ENCODE assay signal across 22 cellular contexts in the genomic region with DNA sequence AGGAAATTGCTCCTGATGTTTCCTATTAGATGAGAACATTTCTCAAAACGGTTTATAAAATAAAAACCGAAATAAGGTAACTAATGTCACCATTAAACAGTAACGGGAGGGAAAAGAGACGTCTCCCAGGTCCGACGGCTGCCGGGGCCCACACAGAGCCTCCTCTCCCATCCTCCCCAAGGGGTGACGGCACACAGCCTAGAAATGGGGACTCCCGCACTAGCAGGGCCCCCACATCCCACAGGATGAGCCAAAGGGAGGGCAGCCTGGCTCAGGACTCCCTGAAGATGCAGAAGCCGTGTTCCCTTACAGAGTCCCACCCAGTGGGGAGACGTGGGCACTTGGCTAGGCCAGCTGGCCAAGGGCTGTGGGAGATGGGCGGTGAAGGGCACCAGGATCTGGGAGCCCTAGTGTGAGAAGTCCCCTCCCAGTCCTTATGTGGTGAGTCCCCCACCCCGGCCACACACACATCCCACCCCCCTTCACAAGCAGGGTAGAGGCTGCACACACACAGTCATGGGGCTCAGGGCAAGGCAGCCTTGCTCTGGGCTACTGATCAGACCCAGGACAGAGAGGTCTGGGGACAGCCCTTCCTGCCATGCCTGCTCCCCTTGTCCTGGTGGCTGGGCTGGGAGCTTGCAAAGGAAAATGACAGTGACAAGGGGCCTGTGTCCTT. TPM values are rescaled to one million over a fixed set of nuclear protein-coding genes. Genes with fewer than 3 reads are reported as not detected.
"Had no signal": no experiment of that assay in that cellular context is flagged by ENCODE, and none has a peak within 500 bp of the region (broad histone marks: within the 10 kb centered on the region; RNA-seq: fewer than 3 reads in every experiment).

No MANE protein-coding gene starts in this region.

- H3K36me3 Mint-ChIP-seq: stimulated activated effector memory CD8-positive, alpha-beta T cell treated with anti-CD3 and anti-CD28 coated beads, Interleukin-12 subunit alpha, Interleukin-12 subunit beta, amount 100 ng/mL, for 72 hours had no signal

- H3K4me3 Mint-ChIP-seq: activated CD4-positive, alpha-beta T cell treated with anti-CD3 and anti-CD28 coated beads, Interleukin-2, amount 10 ng/mL, durations not matched to agents 7 days and 5 days; activated naive CD8-positive, alpha-beta T cell; naive thymus-derived CD8-positive, alpha-beta T cell; stimulated activated effector memory CD8-positive, alpha-beta T cell treated with anti-CD3 and anti-CD28 coated beads, Interleukin-12 subunit alpha, Interleukin-12 subunit beta, amount 100 ng/mL, for 72 hours; T-cell had no signal

- H3K4me1 ChIP-seq: prostate gland, stomach had no signal

- H3K4me1 Mint-ChIP-seq: activated CD4-positive, alpha-beta T cell treated with anti-CD3 and anti-CD28 coated beads, Interleukin-2, amount 10 ng/mL, durations not matched to agents 7 days and 5 days; stimulated activated effector memory CD8-positive, alpha-beta T cell treated with anti-CD3 and anti-CD28 coated beads, Interleukin-12 subunit alpha, Interleukin-12 subunit beta, amount 100 ng/mL, for 72 hours had no signal

- H3K27ac ChIP-seq: prostate gland, stomach had no signal

- H3K36me3 ChIP-seq: prostate gland, stomach had no signal

- H3K9me3 ChIP-seq: prostate gland had no signal

- H3K27ac Mint-ChIP-seq: activated CD4-positive, alpha-beta T cell treated with anti-CD3 and anti-CD28 coated beads, Interleukin-2, amount 10 ng/mL, durations not matched to agents 7 days and 5 days; activated naive CD8-positive, alpha-beta T cell; stimulated activated effector memory CD8-positive, alpha-beta T cell treated with anti-CD3 and anti-CD28 coated beads, Interleukin-12 subunit alpha, Interleukin-12 subunit beta, amount 100 ng/mL, for 72 hours; T-cell had no signal

- H3K4me3 ChIP-seq: prostate gland, stomach had no signal

- ATAC-seq: naive thymus-derived CD8-positive, alpha-beta T cell; right cardiac atrium; stimulated activated effector memory CD8-positive, alpha-beta T cell treated with anti-CD3 and anti-CD28 coated beads, Interleukin-12 subunit alpha, Interleukin-12 subunit beta, amount 100 ng/mL, for 72 hours; T-cell had no signal

- H3K27me3 Mint-ChIP-seq: activated naive CD8-positive, alpha-beta T cell had no signal

- DNase-seq: activated CD4-positive, alpha-beta T cell treated with anti-CD3 and anti-CD28 coated beads, Interleukin-2, amount 10 ng/mL, durations not matched to agents 7 days and 5 days; dermis blood vessel endothelial cell; effector memory CD4-positive, alpha-beta T cell; foreskin fibroblast; mesendoderm; nucleus accumbens; small intestine; stimulated activated CD4-positive, alpha-beta T cell treated with anti-CD3 and anti-CD28 coated beads, Interleukin-4, amount 100 ng/mL, for 1 hour; stomach; trophoblast cell had no signal

- H3K9me3 Mint-ChIP-seq: stimulated activated effector memory CD8-positive, alpha-beta T cell treated with anti-CD3 and anti-CD28 coated beads, Interleukin-12 subunit alpha, Interleukin-12 subunit beta, amount 100 ng/mL, for 72 hours had no signal

RNA-seq across cellular contexts. Expression of gene KRTAP10-3, which starts 3.3 kb away (rescaled TPM):
- total RNA-seq: activated CD4-positive, alpha-beta T cell treated with anti-CD3 and anti-CD28 coated beads, Interleukin-2, amount 10 ng/mL, durations not matched to agents 7 days and 5 days; activated CD8-positive, alpha-beta memory T cell treated with anti-CD3 and anti-CD28 coated beads for 36 hours; bronchial epithelial cell; chondrocyte; dermis blood vessel endothelial cell; glomerular endothelial cell; liver; naive thymus-derived CD8-positive, alpha-beta T cell; prostate gland; right cardiac atrium; stomach; T-cell; temporal lobe had no signal

RNA-seq across cellular contexts. Expression of gene KRTAP10-2, which starts 4.0 kb away (rescaled TPM):
- total RNA-seq: activated CD4-positive, alpha-beta T cell treated with anti-CD3 and anti-CD28 coated beads, Interleukin-2, amount 10 ng/mL, durations not matched to agents 7 days and 5 days; activated CD8-positive, alpha-beta memory T cell treated with anti-CD3 and anti-CD28 coated beads for 36 hours; bronchial epithelial cell; chondrocyte; dermis blood vessel endothelial cell; glomerular endothelial cell; liver; naive thymus-derived CD8-positive, alpha-beta T cell; prostate gland; right cardiac atrium; stomach; T-cell; temporal lobe had no signal

RNA-seq across cellular contexts. Expression of gene KRTAP10-1, which starts 15.3 kb away (rescaled TPM):
- total RNA-seq: activated CD4-positive, alpha-beta T cell treated with anti-CD3 and anti-CD28 coated beads, Interleukin-2, amount 10 ng/mL, durations not matched to agents 7 days and 5 days; activated CD8-positive, alpha-beta memory T cell treated with anti-CD3 and anti-CD28 coated beads for 36 hours; bronchial epithelial cell; chondrocyte; dermis blood vessel endothelial cell; glomerular endothelial cell; liver; naive thymus-derived CD8-positive, alpha-beta T cell; prostate gland; right cardiac atrium; stomach; T-cell; temporal lobe had no signal

RNA-seq across cellular contexts. Expression of gene KRTAP10-4, which starts 18.2 kb away (rescaled TPM):
- total RNA-seq: activated CD4-positive, alpha-beta T cell treated with anti-CD3 and anti-CD28 coated beads, Interleukin-2, amount 10 ng/mL, durations not matched to agents 7 days and 5 days; activated CD8-positive, alpha-beta memory T cell treated with anti-CD3 and anti-CD28 coated beads for 36 hours; bronchial epithelial cell; chondrocyte; dermis blood vessel endothelial cell; glomerular endothelial cell; liver; naive thymus-derived CD8-positive, alpha-beta T cell; prostate gland; right cardiac atrium; stomach; T-cell; temporal lobe had no signal

RNA-seq across cellular contexts. Expression of gene KRTAP10-5, which starts 25.1 kb away (rescaled TPM):
- total RNA-seq: activated CD4-positive, alpha-beta T cell treated with anti-CD3 and anti-CD28 coated beads, Interleukin-2, amount 10 ng/mL, durations not matched to agents 7 days and 5 days; activated CD8-positive, alpha-beta memory T cell treated with anti-CD3 and anti-CD28 coated beads for 36 hours; bronchial epithelial cell; chondrocyte; dermis blood vessel endothelial cell; glomerular endothelial cell; liver; naive thymus-derived CD8-positive, alpha-beta T cell; prostate gland; right cardiac atrium; stomach; T-cell; temporal lobe had no signal
